ENCODE assay signal across 23 cellular contexts in genomic region chr18:5103286-5103685, GRCh38.
A peak's percentile ranks its signal among the peaks of the same experiment; 100 is the strongest.
DNase-seq lines count a peak whose midpoint lies in the region; ATAC-seq and TF ChIP-seq lines count a peak whose summit lies in the region.
"Had no signal": no experiment of that assay in that cellular context is flagged by ENCODE, and none has a peak within 500 bp of the region (broad histone marks: within the 10 kb centered on the region; RNA-seq: fewer than 3 reads in every experiment).

No MANE protein-coding gene starts in this region.

- no peak overlapping the region for H4K8ac ChIP-seq in H9 (replicated peaks; ENCODE audit: insufficient read length, low read depth, low read length)

- H3K9ac ChIP-seq in H9 (ENCODE audit: extremely low read depth, insufficient read length, low read length) (no peak overlapping the region), parathyroid adenoma (no peak overlapping the region)

- no peak overlapping the region for H3T11ph ChIP-seq in H9 (ENCODE audit: low read length)

- H3K4ac ChIP-seq in H9 (ENCODE audit: low read depth, low read length): no peak overlapping the region

- no peak overlapping the region for H4K5ac ChIP-seq in H9 (ENCODE audit: insufficient read length, low read depth, low read length)

- H3K79me2 ChIP-seq in H9 (ENCODE audit: insufficient read depth, low read length): no peaks in the 10 kb centered on the region
- no peaks in the 10 kb centered on the region for H3K79me2 ChIP-seq in parathyroid adenoma

- H3K4me3 Mint-ChIP-seq in H9: no peak overlapping the region
- H3K4me3 Mint-ChIP-seq: activated CD4-positive, alpha-beta T cell treated with anti-CD3 and anti-CD28 coated beads for 36 hours; activated T-cell treated with anti-CD3 and anti-CD28 coated beads, Interleukin-2, amount 50 U/mL, for 4 hours; memory B cell; stimulated activated memory B cell treated with anti-CD40 and anti-IgM and Interleukin-4, amounts not matched to agents 10 μg/mL and 1 μg/mL and 100 μg/mL, for 72 hours had no signal

- H3K4me1 ChIP-seq in H9 (ENCODE audit: insufficient read depth, low read length) (0 out of 2 replicates have a peak, but pooled peaks cover 2% of the 10 kb centered on the region), parathyroid adenoma (peaks cover 4% of the 10 kb centered on the region)
- H3K4me1 ChIP-seq: esophagus squamous epithelium, psoas muscle, suprapubic skin had no signal

- H3K27ac Mint-ChIP-seq in H9: no peak overlapping the region
- H3K27ac Mint-ChIP-seq: activated CD4-positive, alpha-beta T cell treated with anti-CD3 and anti-CD28 coated beads for 36 hours; memory B cell; stimulated activated memory B cell treated with anti-CD40 and anti-IgM and Interleukin-4, amounts not matched to agents 10 μg/mL and 1 μg/mL and 100 μg/mL, for 72 hours had no signal

- no peak overlapping the region for H2BK5ac ChIP-seq in H9 (ENCODE audit: insufficient read length, low read length)

- H3K36me3 ChIP-seq in parathyroid adenoma (ENCODE audit: control insufficient read depth, insufficient read depth, low read length): no peaks in the 10 kb centered on the region
- H3K36me3 ChIP-seq: esophagus squamous epithelium, neutrophil, suprapubic skin had no signal

- peak; percentile 62 for DNase-seq in DMS53 (lab: John Stamatoyannopoulos, UW)
- no peak for DNase-seq in H9
- DNase-seq in cerebellar cortex (ENCODE audit: low spot score): peak; percentile 70
- no peak for DNase-seq in activated effector memory CD4-positive, alpha-beta T cell treated with Interleukin-2 at 50 U/mL for 16 hours
- DNase-seq in activated CD8-positive, alpha-beta memory T cell treated with anti-CD3 and anti-CD28 coated beads, Interleukin-2, amount 50 U/mL, for 4 hours: no peak
- DNase-seq: activated CD4-positive, alpha-beta T cell treated with anti-CD3 and anti-CD28 coated beads for 36 hours; activated T-cell treated with anti-CD3 and anti-CD28 coated beads, Interleukin-2, amount 50 U/mL, for 4 hours; central memory CD4-positive, alpha-beta T cell; dermis blood vessel endothelial cell; DMS153; esophagus squamous epithelium; foreskin melanocyte; GF-D8; NCI-H1436 treated with DMSO at 0.1 percent for 48 hours; NCI-H526 treated with DMSO at 0.1 percent for 48 hours; psoas muscle; stimulated activated CD4-positive, alpha-beta T cell treated with anti-CD3 and anti-CD28 coated beads, Interleukin-4, amount 100 ng/mL, for 4 hours had no signal

- no peak overlapping the region for H3K23ac ChIP-seq in H9 (ENCODE audit: insufficient read length, low read depth, low read length)

- no peak overlapping the region for H2AK5ac ChIP-seq in H9 (ENCODE audit: insufficient read length, low read length)

- H3K27ac ChIP-seq in H9 (ENCODE audit: insufficient read length, low read depth, low read length) (no peak overlapping the region), parathyroid adenoma (peak overlapping the region; percentile 62)
- H3K27ac ChIP-seq: esophagus squamous epithelium, neutrophil, psoas muscle, suprapubic skin had no signal

- no peaks in the 10 kb centered on the region for H4K20me1 ChIP-seq in H9 (ENCODE audit: control insufficient read depth, insufficient read depth, insufficient read length)

- H3K14ac ChIP-seq in H9 (ENCODE audit: insufficient read depth, low read length): no peak overlapping the region

- H2BK12ac ChIP-seq in H9 (ENCODE audit: insufficient read length, low read depth, low read length): no peak overlapping the region

- no peaks in the 10 kb centered on the region for H3K27me3 Mint-ChIP-seq in H9 (ENCODE audit: low read depth)
- H3K27me3 Mint-ChIP-seq: stimulated activated memory B cell treated with anti-CD40 and anti-IgM and Interleukin-4, amounts not matched to agents 10 μg/mL and 1 μg/mL and 100 μg/mL, for 72 hours had no signal

- H3K18ac ChIP-seq in H9 (ENCODE audit: insufficient read length, low read depth, low read length): no peak overlapping the region

- no peak overlapping the region for H4K91ac ChIP-seq in H9 (ENCODE audit: insufficient read length, low read depth, low read length)

- H3K4me2 ChIP-seq in H9 (ENCODE audit: insufficient read depth, insufficient read length, low read length) (no peak overlapping the region), parathyroid adenoma (ENCODE audit: low read length) (no peak overlapping the region)

- no peak overlapping the region for H2BK20ac ChIP-seq in H9 (ENCODE audit: low read depth, low read length, poor library complexity, severe bottlenecking)

- no peak for ATAC-seq in HG02571 (IDR thresholded peaks at IDR 0.05; ENCODE audit: unreplicated experiment)
- ATAC-seq: activated CD4-positive, alpha-beta T cell treated with anti-CD3 and anti-CD28 coated beads for 36 hours; activated T-cell treated with anti-CD3 and anti-CD28 coated beads, Interleukin-2, amount 50 U/mL, for 4 hours; psoas muscle; stimulated activated memory B cell treated with anti-CD40 and anti-IgM and Interleukin-4, amounts not matched to agents 10 μg/mL and 1 μg/mL and 100 μg/mL, for 72 hours had no signal

- WGBS in H9 (ENCODE audit: extremely low coverage, insufficient read length, low lambda C conversion rate): no CpG with 5 or more reads among the region's 1 CpG

- TF ChIP-seq CTCF in H9 (conservative IDR thresholded peaks at IDR 0.05) (0 out of 3 replicates have a peak, but pooled peaks have one; percentile 15), parathyroid adenoma (IDR thresholded peaks at IDR 0.05) (peak; percentile 35)

- H3K27me3 ChIP-seq in H9 (ENCODE audit: insufficient read depth, low read length): no peaks in the 10 kb centered on the region
- H3K27me3 ChIP-seq in parathyroid adenoma (ENCODE audit: control insufficient read depth, insufficient read depth, low read length): no peaks in the 10 kb centered on the region
- H3K27me3 ChIP-seq: esophagus squamous epithelium, neutrophil, suprapubic skin had no signal

- H3K23me2 ChIP-seq in H9 (ENCODE audit: insufficient read length, low read depth, low read length, poor library complexity, severe bottlenecking): no peaks in the 10 kb centered on the region

- H2BK15ac ChIP-seq in H9 (ENCODE audit: low read depth, low read length): no peak overlapping the region

- H2BK120ac ChIP-seq in H9 (ENCODE audit: low read depth, low read length, poor library complexity, severe bottlenecking): no peak overlapping the region

- peaks cover 25% of the 10 kb centered on the region in 2 experiments for H3K4me1 Mint-ChIP-seq in H9
- H3K4me1 Mint-ChIP-seq: memory B cell; stimulated activated memory B cell treated with anti-CD40 and anti-IgM and Interleukin-4, amounts not matched to agents 10 μg/mL and 1 μg/mL and 100 μg/mL, for 72 hours had no signal

- H3K36me3 Mint-ChIP-seq in H9 (ENCODE audit: insufficient read depth in 1 of 3, low read depth in 3 of 3): peaks cover 0 to 6% (median 0%) of the 10 kb centered on the region in 3 experiments; a peak in 3 of 7 replicates
- H3K36me3 Mint-ChIP-seq: memory B cell; stimulated activated memory B cell treated with anti-CD40 and anti-IgM and Interleukin-4, amounts not matched to agents 10 μg/mL and 1 μg/mL and 100 μg/mL, for 72 hours had no signal

- H3K79me1 ChIP-seq in H9 (ENCODE audit: insufficient read depth, low read depth, low read length, poor library complexity, severe bottlenecking): no peaks in the 10 kb centered on the region

- no peak overlapping the region for H2AFZ ChIP-seq in H9 (ENCODE audit: low read length)
- no peak overlapping the region for H2AFZ ChIP-seq in parathyroid adenoma

- H3K9me3 Mint-ChIP-seq in H9: peaks cover 0 to 4% of the 10 kb centered on the region in 2 experiments; a peak in 1 of 5 replicates
- H3K9me3 Mint-ChIP-seq: activated T-cell treated with anti-CD3 and anti-CD28 coated beads, Interleukin-2, amount 50 U/mL, for 4 hours; memory B cell; stimulated activated memory B cell treated with anti-CD40 and anti-IgM and Interleukin-4, amounts not matched to agents 10 μg/mL and 1 μg/mL and 100 μg/mL, for 72 hours had no signal

- no peak overlapping the region for H3K4me3 ChIP-seq in parathyroid adenoma (ENCODE audit: low read depth, low read length)
- H3K4me3 ChIP-seq: esophagus squamous epithelium, psoas muscle, suprapubic skin had no signal

- H3K9me3 ChIP-seq in H9 (ENCODE audit: control insufficient read depth, low read depth, low read length) (no peaks in the 10 kb centered on the region), parathyroid adenoma (ENCODE audit: control insufficient read depth, low read length) (no peaks in the 10 kb centered on the region)
- H3K9me3 ChIP-seq: esophagus squamous epithelium, neutrophil, psoas muscle, suprapubic skin had no signal

- H3K56ac ChIP-seq in H9 (ENCODE audit: insufficient read length, low read depth, low read length): no peak overlapping the region

Comparison
In these comparisons a context has a peak if more than half of its experiments do, and no peak if none do; other contexts are left out.
1. DNase-seq: peak in DMS53 (single experiment) and cerebellar cortex (single experiment); none in H9 (single experiment), activated effector memory CD4-positive, alpha-beta T cell treated with Interleukin-2 at 50 U/mL for 16 hours (single experiment) and activated CD8-positive, alpha-beta memory T cell treated with anti-CD3 and anti-CD28 coated beads, Interleukin-2, amount 50 U/mL, for 4 hours (single experiment).